In genomic region chr2:230981704-230982103, GRCh38 we compare ENCODE assay signal across 19 cellular contexts. TPM values are rescaled to one million over a fixed set of nuclear protein-coding genes. Genes with fewer than 3 reads are reported as not detected.
DNase-seq lines count a peak whose midpoint lies in the region; ATAC-seq, FAIRE-seq and TF ChIP-seq lines count a peak whose summit lies in the region.
"Had no signal": no experiment of that assay in that cellular context is flagged by ENCODE, and none has a peak within 500 bp of the region (broad histone marks: within the 10 kb centered on the region; RNA-seq: fewer than 3 reads in every experiment).

No MANE protein-coding gene starts in this region.

- H3K23me2 ChIP-seq in H1 (ENCODE audit: low read depth, low read length), result no peaks in the 10 kb centered on the region; the same call in 1 of the 2 replicates

- no peak overlapping the region for H3K9ac ChIP-seq in H1 (replicated peaks in 1 of 4; ENCODE audit: extremely low read depth in 1 of 4, low read depth in 3 of 4, low read length in 3 of 4)
- H3K9ac ChIP-seq: neural progenitor cell had no signal

- H3K4me1 Mint-ChIP-seq in activated CD4-positive, alpha-beta memory T cell treated with anti-CD3 and anti-CD28 coated beads, Interleukin-2, amount 10 ng/mL, durations not matched to agents 7 days and 5 days, result peaks cover 81% of the 10 kb centered on the region
- H3K4me1 Mint-ChIP-seq in stimulated activated naive CD8-positive, alpha-beta T cell treated with anti-CD3 and anti-CD28 coated beads, Interleukin-15, amount 100 ng/mL, for 72 hours, result peaks cover 91% of the 10 kb centered on the region

- peak; percentile 27 for ATAC-seq in stimulated activated naive CD8-positive, alpha-beta T cell treated with anti-CD3 and anti-CD28 coated beads, Interleukin-15, amount 100 ng/mL, for 72 hours
- ATAC-seq in GM19328 (IDR thresholded peaks at IDR 0.05; ENCODE audit: unreplicated experiment) (no peak), HG02852 (IDR thresholded peaks at IDR 0.05; ENCODE audit: unreplicated experiment) (no peak)
- ATAC-seq: HCT116 had no signal

- no peaks in the 10 kb centered on the region for H3K36me3 ChIP-seq in H1 (ENCODE audit: control insufficient read depth in 2 of 4, insufficient read depth in 4 of 4, low read length in 3 of 4)
- H3K36me3 ChIP-seq: neural progenitor cell had no signal

- H2AFZ ChIP-seq in H1 (ENCODE audit: low read length), result no peak overlapping the region
- H2AFZ ChIP-seq: neural progenitor cell had no signal

- H4K20me1 ChIP-seq in H1 (replicated peaks in 1 of 2; ENCODE audit: control insufficient read depth in 1 of 2, insufficient read depth in 2 of 2, low read length in 2 of 2), result no peaks in the 10 kb centered on the region

- H4K91ac ChIP-seq in H1 (replicated peaks; ENCODE audit: insufficient read length, low read length), result no peak overlapping the region

- H2BK12ac ChIP-seq in H1 (ENCODE audit: low read depth, low read length), result no peak overlapping the region

- H3K23ac ChIP-seq in H1 (ENCODE audit: insufficient read length), result no peak overlapping the region

- FAIRE-seq in H1 (lab: Jason Lieb, UNC), result no peak

- no peak for TF ChIP-seq POLR2A in H1 (IDR thresholded peaks at IDR 0.05; ENCODE audit: control extremely low read depth in 1 of 2, low read depth in 2 of 2, low read length in 2 of 2)

- H4K8ac ChIP-seq in H1 (ENCODE audit: extremely low read depth, insufficient read depth, low read length), result no peak overlapping the region

- peaks cover 0 to under 1% (median under 1%) of the 10 kb centered on the region in 4 experiments; a peak in 3 of 7 replicates for H3K27me3 ChIP-seq in H1 (replicated peaks in 1 of 4; ENCODE audit: control insufficient read depth in 3 of 4, extremely low read depth in 1 of 4, insufficient read depth in 3 of 4, low read length in 3 of 4)

- H2BK20ac ChIP-seq in H1 (ENCODE audit: low read length), result 0 out of 2 replicates have a peak overlapping the region, but pooled peaks have one; percentile 48

- TF ChIP-seq CTCF in H1 (IDR thresholded peaks at IDR 0.05; ENCODE audit: control extremely low read depth in 1 of 3, insufficient read depth in 1 of 3, low read depth in 1 of 3, low read length in 3 of 3), result no peak

- H3K18ac ChIP-seq in H1 (ENCODE audit: extremely low read depth, low read length), result no peak overlapping the region

- no peak overlapping the region for H3K4me2 ChIP-seq in H1 (ENCODE audit: insufficient read depth in 1 of 2, low read depth in 2 of 2, low read length in 2 of 2)
- H3K4me2 ChIP-seq: neural progenitor cell had no signal

- H3K79me2 ChIP-seq in H1 (ENCODE audit: control insufficient read depth in 1 of 2, insufficient read depth in 2 of 2, low read length in 2 of 2), result no peaks in the 10 kb centered on the region

- no peak for TF ChIP-seq RAD21 in H1 (IDR thresholded peaks at IDR 0.05 in 1 of 2, conservative IDR thresholded peaks at IDR 0.05 in 1 of 2; ENCODE audit: low read depth in 2 of 2, low read length in 2 of 2)

- no peak overlapping the region for H2AK5ac ChIP-seq in H1 (ENCODE audit: low read depth, low read length)

- no peak overlapping the region for H3K4ac ChIP-seq in H1 (replicated peaks; ENCODE audit: insufficient read length, low read depth, low read length)

- POLR2A ChIA-PET in activated CD4-positive, alpha-beta memory T cell treated with anti-CD3 and anti-CD28 coated beads, Interleukin-2, amount 10 ng/mL, durations not matched to agents 7 days and 5 days (lab: Charles Lee), result interaction anchor here (0.7 to 3.0 kb wide), 11 partner anchors 11 to 482 kb away, joined by 3 to 15 read pairs (median 5); partner anchors contain the start of gene GPR55
- POLR2A ChIA-PET in H1 (lab: Charles Lee; ENCODE audit: partially characterized antibody), result no interaction called here

- H3K27ac ChIP-seq in H1 (ENCODE audit: low read depth, low read length), result no peak overlapping the region
- H3K27ac ChIP-seq: neural progenitor cell had no signal

- peaks cover 41% of the 10 kb centered on the region for H3K27me3 Mint-ChIP-seq in activated CD4-positive, alpha-beta memory T cell treated with anti-CD3 and anti-CD28 coated beads, Interleukin-2, amount 10 ng/mL, durations not matched to agents 7 days and 5 days
- no peaks in the 10 kb centered on the region for H3K27me3 Mint-ChIP-seq in stimulated activated naive CD8-positive, alpha-beta T cell treated with anti-CD3 and anti-CD28 coated beads, Interleukin-15, amount 100 ng/mL, for 72 hours
- H3K27me3 Mint-ChIP-seq: activated B cell treated with CpG ODN at 0.5 μM for 24 hours had no signal

- no peak for TF ChIP-seq EP300 in H1 (IDR thresholded peaks at IDR 0.05; ENCODE audit: borderline replicate concordance in 1 of 2, low read depth in 2 of 2, low read length in 2 of 2)

- no peak overlapping the region for H2BK120ac ChIP-seq in H1 (replicated peaks; ENCODE audit: low read depth, low read length)

- CTCF ChIA-PET in activated CD4-positive, alpha-beta memory T cell treated with anti-CD3 and anti-CD28 coated beads, Interleukin-2, amount 10 ng/mL, durations not matched to agents 7 days and 5 days (lab: Charles Lee), result interaction anchor here (0.7 to 10.0 kb wide), 5 partner anchors 35 to 157 kb away, joined by 3 to 230 read pairs (median 3); no protein-coding TSS in a partner anchor
- CTCF ChIA-PET in H1 (lab: Charles Lee; ENCODE audit: partially characterized antibody), result interaction anchor here (0.9 to 11.0 kb wide), 5 partner anchors 50 to 133 kb away, joined by 3 to 136 read pairs (median 10); no protein-coding TSS in a partner anchor

- peak; percentile 30 for DNase-seq in stimulated activated naive CD4-positive, alpha-beta T cell treated with Interleukin-2 at 50 U/mL for 16 hours (lab: John Stamatoyannopoulos, UW)
- DNase-seq in stimulated activated naive CD4-positive, alpha-beta T cell (lab: John Stamatoyannopoulos, UW), result no peak
- DNase-seq in activated CD4-positive, alpha-beta memory T cell treated with anti-CD3 and anti-CD28 coated beads, Interleukin-2, amount 10 ng/mL, durations not matched to agents 7 days and 5 days, result peak; percentile 49
- no peak for DNase-seq in H1 (ENCODE audit: low read depth in 1 of 2, low spot score in 2 of 2)
- peak in 1 of 2 donors; percentile 60 for DNase-seq in stimulated activated naive CD8-positive, alpha-beta T cell treated with anti-CD3 and anti-CD28 coated beads, Interleukin-15, amount 100 ng/mL, for 72 hours
- no peak for DNase-seq in COLO829 (ENCODE audit: low spot score)
- DNase-seq: activated B cell treated with CpG ODN at 0.5 μM for 24 hours, DMS 273 treated with DMSO at 0.1 percent for 48 hours, head of caudate nucleus, NCI-H1436 treated with DMSO at 0.1 percent for 48 hours, NCI-H345 had no signal

- H3K14ac ChIP-seq in H1 (ENCODE audit: insufficient read length), result no peak overlapping the region

- H3K56ac ChIP-seq in H1 (replicated peaks; ENCODE audit: insufficient read length, low read depth, low read length), result no peak overlapping the region

- H3K36me3 Mint-ChIP-seq in activated CD4-positive, alpha-beta memory T cell treated with anti-CD3 and anti-CD28 coated beads, Interleukin-2, amount 10 ng/mL, durations not matched to agents 7 days and 5 days (ENCODE audit: low read depth), result peaks cover 3% of the 10 kb centered on the region
- H3K36me3 Mint-ChIP-seq: brain, neural progenitor cell had no signal

- H3K79me1 ChIP-seq in H1 (ENCODE audit: low read depth, low read length), result no peaks in the 10 kb centered on the region

- no peak overlapping the region for H4K5ac ChIP-seq in H1 (ENCODE audit: insufficient read length, low read depth, low read length)

- no peak overlapping the region for H2BK5ac ChIP-seq in H1 (ENCODE audit: low read depth, low read length)

- H3K9me3 Mint-ChIP-seq in activated CD4-positive, alpha-beta memory T cell treated with anti-CD3 and anti-CD28 coated beads, Interleukin-2, amount 10 ng/mL, durations not matched to agents 7 days and 5 days, result no peaks in the 10 kb centered on the region
- H3K9me3 Mint-ChIP-seq in stimulated activated naive CD8-positive, alpha-beta T cell treated with anti-CD3 and anti-CD28 coated beads, Interleukin-15, amount 100 ng/mL, for 72 hours, result no peaks in the 10 kb centered on the region
- H3K9me3 Mint-ChIP-seq: activated B cell treated with CpG ODN at 0.5 μM for 24 hours; activated T-helper 1 cell treated with anti-CD3 and anti-CD28 coated beads, Interleukin-12 subunit alpha, Interleukin-12 subunit beta, Interleukin-2, Interleukin-4 antibody, amounts not matched to agents 30 ng/mL and 10 ng/mL and 1 ng/mL, durations not matched to agents 14 hours and 24 hours and 36 hours had no signal

- H3K27ac Mint-ChIP-seq in activated CD4-positive, alpha-beta memory T cell treated with anti-CD3 and anti-CD28 coated beads, Interleukin-2, amount 10 ng/mL, durations not matched to agents 7 days and 5 days, result peak overlapping the region; percentile 86
- peak overlapping the region; percentile 64 to 87 for H3K27ac Mint-ChIP-seq in stimulated activated naive CD8-positive, alpha-beta T cell treated with anti-CD3 and anti-CD28 coated beads, Interleukin-15, amount 100 ng/mL, for 72 hours
- H3K27ac Mint-ChIP-seq: activated B cell treated with CpG ODN at 0.5 μM for 24 hours; activated T-helper 1 cell treated with anti-CD3 and anti-CD28 coated beads, Interleukin-12 subunit alpha, Interleukin-12 subunit beta, Interleukin-2, Interleukin-4 antibody, amounts not matched to agents 30 ng/mL and 10 ng/mL and 1 ng/mL, durations not matched to agents 14 hours and 24 hours and 36 hours; brain had no signal

- WGBS in H1 (ENCODE audit: extremely low coverage in 1 of 2, insufficient coverage in 1 of 2, insufficient read length in 1 of 2, insufficient replicate concordance in 2 of 2, low coverage in 1 of 2, low lambda C conversion rate in 2 of 2, missing lambda C conversion rate in 1 of 2), 2 experiments, result 85% methylated on average over 8 of the region's 8 CpGs; no CpG with 5 or more reads in 1 of the 2 experiments

- H3K9me3 ChIP-seq in H1 (ENCODE audit: insufficient read depth in 2 of 2, low read depth in 1 of 2, low read length in 1 of 2), result no peaks in the 10 kb centered on the region

- peaks cover 0 to 7% (median 3%) of the 10 kb centered on the region in 4 experiments; a peak in 5 of 7 replicates for H3K4me1 ChIP-seq in H1 (replicated peaks in 1 of 4; ENCODE audit: control insufficient read depth in 3 of 4, insufficient read depth in 4 of 4, low read length in 3 of 4)

- no peak overlapping the region for H3K4me3 ChIP-seq in H1 (ENCODE audit: extremely low read depth in 1 of 4, insufficient read depth in 2 of 4, low read depth in 3 of 4, low read length in 4 of 4)
- H3K4me3 ChIP-seq: neural progenitor cell had no signal

- H3K4me3 Mint-ChIP-seq in activated CD4-positive, alpha-beta memory T cell treated with anti-CD3 and anti-CD28 coated beads, Interleukin-2, amount 10 ng/mL, durations not matched to agents 7 days and 5 days, result peak overlapping the region; percentile 74
- H3K4me3 Mint-ChIP-seq in stimulated activated naive CD8-positive, alpha-beta T cell treated with anti-CD3 and anti-CD28 coated beads, Interleukin-15, amount 100 ng/mL, for 72 hours, result peak overlapping the region; percentile 85 to 97
- H3K4me3 Mint-ChIP-seq: activated B cell treated with CpG ODN at 0.5 μM for 24 hours; activated T-helper 1 cell treated with anti-CD3 and anti-CD28 coated beads, Interleukin-12 subunit alpha, Interleukin-12 subunit beta, Interleukin-2, Interleukin-4 antibody, amounts not matched to agents 30 ng/mL and 10 ng/mL and 1 ng/mL, durations not matched to agents 14 hours and 24 hours and 36 hours; brain; neural progenitor cell had no signal

- H2BK15ac ChIP-seq in H1 (ENCODE audit: low read length), result no peak overlapping the region

RNA-seq across cellular contexts. Expression of gene SPATA3, which starts 14.2 kb away (rescaled TPM):
- under 1 TPM in 1 of 2 experiments, not detected in 1; 0.35 TPM for total RNA-seq in activated CD4-positive, alpha-beta memory T cell treated with anti-CD3 and anti-CD28 coated beads, Interleukin-2, amount 10 ng/mL, durations not matched to agents 7 days and 5 days
- not detected in 2 replicates for total RNA-seq in H1 (2021; fragmentation: NEBNext Ultra II Directional; extraction: Animal tissue kit (Norgen Biotek cat#: 25700))
- not detected in 2 replicates for polyA plus RNA-seq in H1 (2011; rRNA removed)
- not detected for polyA plus RNA-seq in H1 (2011; cell fraction: cytosol; rRNA removed)
- not detected for polyA plus RNA-seq in H1 (2011; cell fraction: nucleus; rRNA removed)
- polyA plus RNA-seq in H1 (2012, experiment 1 of 2), result not detected in 4 replicates
- polyA plus RNA-seq in H1 (2012, experiment 2 of 2), result not detected
- not detected for polyA plus RNA-seq in H1 (2013, experiment 1 of 2)
- polyA plus RNA-seq in H1 (2013, experiment 2 of 2), result not detected
- polyA minus RNA-seq in H1 (2011; rRNA and poly(A)+ RNA removed), result not detected in 2 replicates
- not detected for polyA minus RNA-seq in H1 (2011; cell fraction: cytosol; rRNA and poly(A)+ RNA removed)
- polyA minus RNA-seq in H1 (2011; cell fraction: nucleus; rRNA and poly(A)+ RNA removed), result not detected
- total RNA-seq: activated B cell treated with CpG ODN at 0.5 μM for 24 hours; activated T-helper 1 cell treated with anti-CD3 and anti-CD28 coated beads, Interleukin-12 subunit alpha, Interleukin-12 subunit beta, Interleukin-2, Interleukin-4 antibody, amounts not matched to agents 30 ng/mL and 10 ng/mL and 1 ng/mL, durations not matched to agents 14 hours and 24 hours and 36 hours; HT1080 had no signal
- polyA plus RNA-seq: thymus had no signal

RNA-seq across cellular contexts. Expression of gene C2orf72, which starts 55.6 kb away (rescaled TPM):
- under 1 TPM; 0.35 to 0.98 TPM for total RNA-seq in activated CD4-positive, alpha-beta memory T cell treated with anti-CD3 and anti-CD28 coated beads, Interleukin-2, amount 10 ng/mL, durations not matched to agents 7 days and 5 days
- total RNA-seq in H1 (2021; fragmentation: NEBNext Ultra II Directional; extraction: Animal tissue kit (Norgen Biotek cat#: 25700)), result 0.71 and 1.1 TPM in 2 replicates
- polyA plus RNA-seq in H1 (2011; rRNA removed), result 1.7 and 2.6 TPM in 2 replicates
- polyA plus RNA-seq in H1 (2011; cell fraction: cytosol; rRNA removed), result 3.8 TPM
- polyA plus RNA-seq in H1 (2011; cell fraction: nucleus; rRNA removed), result 6.2 TPM
- polyA plus RNA-seq in H1 (2012, experiment 1 of 2), result 1.6 to 2.1 TPM (median 1.9 TPM) in 4 replicates
- 1.8 TPM for polyA plus RNA-seq in H1 (2012, experiment 2 of 2)
- 0.93 TPM for polyA plus RNA-seq in H1 (2013, experiment 1 of 2)
- polyA plus RNA-seq in H1 (2013, experiment 2 of 2), result 0.68 TPM
- 1.9 and 2.1 TPM in 2 replicates for polyA minus RNA-seq in H1 (2011; rRNA and poly(A)+ RNA removed)
- 0.73 TPM for polyA minus RNA-seq in H1 (2011; cell fraction: cytosol; rRNA and poly(A)+ RNA removed)
- polyA minus RNA-seq in H1 (2011; cell fraction: nucleus; rRNA and poly(A)+ RNA removed), result 1.1 TPM
- total RNA-seq: activated B cell treated with CpG ODN at 0.5 μM for 24 hours; activated T-helper 1 cell treated with anti-CD3 and anti-CD28 coated beads, Interleukin-12 subunit alpha, Interleukin-12 subunit beta, Interleukin-2, Interleukin-4 antibody, amounts not matched to agents 30 ng/mL and 10 ng/mL and 1 ng/mL, durations not matched to agents 14 hours and 24 hours and 36 hours had no signal

RNA-seq across cellular contexts. Expression of gene GPR55, which starts 56.7 kb away (rescaled TPM):
- 1 to 10 TPM; 7.3 to 7.4 TPM for total RNA-seq in activated CD4-positive, alpha-beta memory T cell treated with anti-CD3 and anti-CD28 coated beads, Interleukin-2, amount 10 ng/mL, durations not matched to agents 7 days and 5 days
- not detected in 2 replicates for total RNA-seq in H1 (2021; fragmentation: NEBNext Ultra II Directional; extraction: Animal tissue kit (Norgen Biotek cat#: 25700))
- not detected in 2 replicates for polyA plus RNA-seq in H1 (2011; rRNA removed)
- polyA plus RNA-seq in H1 (2011; cell fraction: cytosol; rRNA removed), result not detected
- not detected for polyA plus RNA-seq in H1 (2011; cell fraction: nucleus; rRNA removed)
- polyA plus RNA-seq in H1 (2012, experiment 1 of 2), result not detected in 4 replicates
- polyA plus RNA-seq in H1 (2012, experiment 2 of 2), result not detected
- polyA plus RNA-seq in H1 (2013, experiment 1 of 2), result not detected
- not detected for polyA plus RNA-seq in H1 (2013, experiment 2 of 2)
- not detected in 2 replicates for polyA minus RNA-seq in H1 (2011; rRNA and poly(A)+ RNA removed)
- polyA minus RNA-seq in H1 (2011; cell fraction: cytosol; rRNA and poly(A)+ RNA removed), result not detected
- polyA minus RNA-seq in H1 (2011; cell fraction: nucleus; rRNA and poly(A)+ RNA removed), result not detected

Comparison
In these comparisons a context has a peak if more than half of its experiments do, and no peak if none do; other contexts are left out.
1. DNase-seq: peak in stimulated activated naive CD4-positive, alpha-beta T cell treated with Interleukin-2 at 50 U/mL for 16 hours (single experiment) and activated CD4-positive, alpha-beta memory T cell treated with anti-CD3 and anti-CD28 coated beads, Interleukin-2, amount 10 ng/mL, durations not matched to agents 7 days and 5 days (single experiment); none in stimulated activated naive CD4-positive, alpha-beta T cell (0 of 6), H1 (0 of 2) and COLO829 (single experiment).